ENCODE assay signal across 1 cellular context in genomic region chr1:61183471-61184034, GRCh38.
TF ChIP-seq lines count a peak whose summit lies in the region.

No MANE protein-coding gene starts in this region.

TF ChIP-seq in SK-N-SH, 30 proteins besides CTCF, POLR2A, EP300 and RAD21 (continued from another document):
- TF ChIP-seq USF1 (IDR thresholded peaks at IDR 0.05; ENCODE audit: borderline replicate concordance, low read depth) (no peak), TAF1 (IDR thresholded peaks at IDR 0.05; ENCODE audit: borderline replicate concordance, low read depth, low read length) (no peak), ELF1 (IDR thresholded peaks at IDR 0.05) (no peak), RXRA (IDR thresholded peaks at IDR 0.05; ENCODE audit: borderline replicate concordance, low read depth) (no peak), MXI1 (IDR thresholded peaks at IDR 0.05; ENCODE audit: low read depth, low read length) (no peak), RFX5 (IDR thresholded peaks at IDR 0.05; ENCODE audit: low read length) (no peak), TEAD4 (IDR thresholded peaks at IDR 0.05; ENCODE audit: borderline replicate concordance, insufficient read depth) (no peak), NFIC (IDR thresholded peaks at IDR 0.05; ENCODE audit: borderline replicate concordance) (no peak)
- TF ChIP-seq, protein P1, sequence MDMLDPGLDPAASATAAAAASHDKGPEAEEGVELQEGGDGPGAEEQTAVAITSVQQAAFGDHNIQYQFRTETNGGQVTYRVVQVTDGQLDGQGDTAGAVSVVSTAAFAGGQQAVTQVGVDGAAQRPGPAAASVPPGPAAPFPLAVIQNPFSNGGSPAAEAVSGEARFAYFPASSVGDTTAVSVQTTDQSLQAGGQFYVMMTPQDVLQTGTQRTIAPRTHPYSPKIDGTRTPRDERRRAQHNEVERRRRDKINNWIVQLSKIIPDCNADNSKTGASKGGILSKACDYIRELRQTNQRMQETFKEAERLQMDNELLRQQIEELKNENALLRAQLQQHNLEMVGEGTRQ (IDR thresholded peaks at IDR 0.05; ENCODE audit: borderline replicate concordance, low read depth, low read length) = no peak
